Comparison of ENCODE assay signal across 8 cellular contexts in the genomic region with DNA sequence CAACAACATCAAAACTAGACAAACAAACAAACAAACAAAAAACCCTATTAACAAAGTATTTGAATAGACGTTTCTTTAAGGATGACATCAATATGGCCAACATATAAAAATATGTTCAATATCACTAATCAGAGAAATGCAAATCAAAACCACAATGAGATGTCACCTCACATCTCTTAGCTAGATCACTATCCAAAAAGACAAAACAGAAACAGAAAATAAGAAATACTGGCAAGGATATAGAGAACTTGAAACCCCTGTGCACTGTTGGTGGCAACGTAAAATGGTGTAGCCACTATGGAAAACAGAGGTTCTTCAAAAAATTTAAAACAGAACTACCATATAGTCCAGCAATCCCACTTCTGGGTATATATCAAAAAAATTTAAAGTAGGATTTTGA.
DNase-seq lines count a peak whose midpoint lies in the region; ATAC-seq and TF ChIP-seq lines count a peak whose summit lies in the region.
"Not testable (repeated sequence)": the region's sequence is repeated elsewhere in the genome, so short reads cannot be mapped to it uniquely, and the experiment has no call there.

No MANE protein-coding gene starts in this region.

- H3K4me1 ChIP-seq in mammary epithelial cell (ENCODE audit: insufficient read depth, low read length): peaks cover 15% of the 10 kb centered on the region

- not testable (repeated sequence) for H2AFZ ChIP-seq in mammary epithelial cell (ENCODE audit: low read depth, low read length)

- ATAC-seq in GM18502 (IDR thresholded peaks at IDR 0.05; ENCODE audit: poor library complexity, unreplicated experiment) (peak; percentile 82), GM18909 (IDR thresholded peaks at IDR 0.05; ENCODE audit: poor library complexity, unreplicated experiment) (peak; percentile 82), GM19455 (IDR thresholded peaks at IDR 0.05; ENCODE audit: unreplicated experiment) (peak; percentile 50), GM21576 (IDR thresholded peaks at IDR 0.05; ENCODE audit: unreplicated experiment) (peak; percentile 73), HG02852 (IDR thresholded peaks at IDR 0.05; ENCODE audit: unreplicated experiment) (peak; percentile 70), HG03139 (IDR thresholded peaks at IDR 0.05; ENCODE audit: unreplicated experiment) (peak; percentile 47), HG03558 (IDR thresholded peaks at IDR 0.05; ENCODE audit: extremely low read depth, unreplicated experiment) (peak; percentile 71)

- H3K27me3 ChIP-seq in mammary epithelial cell (ENCODE audit: insufficient read depth, low read length): not testable (repeated sequence)

- TF ChIP-seq CTCF in mammary epithelial cell (conservative IDR thresholded peaks at IDR 0.05 in 1 of 2, IDR thresholded peaks at IDR 0.05 in 1 of 2; ENCODE audit: extremely low read depth in 1 of 2, insufficient read depth in 1 of 2, low read depth in 1 of 2, low read length in 2 of 2): not testable (repeated sequence)

- 100% methylated on average over 2 of the region's 2 CpGs for WGBS in mammary epithelial cell (ENCODE audit: low coverage, missing lambda C conversion rate)

- in situ Hi-C loops in mammary epithelial cell (cut with MboI; ENCODE audit: low sequenced_read_pairs in 2 of 2): not testable (repeated sequence)

- CTCF ChIA-PET in mammary epithelial cell (lab: Charles Lee; ENCODE audit: low non-redundant PET): not testable (repeated sequence)

- not testable (repeated sequence) for H4K20me1 ChIP-seq in mammary epithelial cell (ENCODE audit: insufficient read depth, low read length)

- not testable (repeated sequence) for H3K79me2 ChIP-seq in mammary epithelial cell (ENCODE audit: insufficient read depth, low read length)

- H3K9ac ChIP-seq in mammary epithelial cell (ENCODE audit: insufficient read depth, low read length): not testable (repeated sequence)

- intact Hi-C loops in mammary epithelial cell (cut with micrococcal nuclease): not testable (repeated sequence)

- not testable (repeated sequence) for H3K4me2 ChIP-seq in mammary epithelial cell (ENCODE audit: insufficient read depth, low read depth, low read length)

- not testable (repeated sequence) for BruUV-seq in mammary epithelial cell (replicated peaks; lab: Mats Ljungman, UMichigan)

- H3K4me3 ChIP-seq in mammary epithelial cell (replicated peaks in 1 of 3; ENCODE audit: insufficient read depth in 1 of 3, low read depth in 2 of 3, low read length in 3 of 3): not testable (repeated sequence)

- not testable (repeated sequence) for H3K36me3 ChIP-seq in mammary epithelial cell (ENCODE audit: insufficient read depth, low read length)

- dilution Hi-C loops in mammary epithelial cell (cut with HindIII; ENCODE audit: low sequenced_read_pairs): not testable (repeated sequence)

- H3K27ac ChIP-seq in mammary epithelial cell (ENCODE audit: insufficient read depth, low read depth, low read length): peak overlapping the region; percentile 73

- H3K9me3 ChIP-seq in mammary epithelial cell (replicated peaks; ENCODE audit: insufficient read depth, low read length): not testable (repeated sequence)

- DNase-seq in mammary epithelial cell: not testable (repeated sequence)
